Comparison of ENCODE assay signal across 9 cellular contexts in genomic region chr9:95515272-95516113, GRCh38. TPM values are rescaled to one million over a fixed set of nuclear protein-coding genes. Genes with fewer than 3 reads are reported as not detected.
DNase-seq lines count a peak whose midpoint lies in the region; ATAC-seq and TF ChIP-seq lines count a peak whose summit lies in the region.
"Had no signal": no experiment of that assay in that cellular context is flagged by ENCODE, and none has a peak within 500 bp of the region (broad histone marks: within the 10 kb centered on the region; RNA-seq: fewer than 3 reads in every experiment).

No MANE protein-coding gene starts in this region.

- H3K4me1 ChIP-seq in SJCRH30 (peaks cover 5% of the 10 kb centered on the region), mucosa of descending colon (ENCODE audit: low read depth) (peaks cover 8% of the 10 kb centered on the region), uterus (peaks cover 0 to 7% of the 10 kb centered on the region in 2 donors)

- H3K27ac ChIP-seq in SJCRH30 (peak overlapping the region; percentile 14; the same call in 1 of the 2 replicates), uterus (peak overlapping the region in 1 of 2 donors; percentile 65)

- H3K4me3 ChIP-seq in SJCRH30 (peak overlapping the region; percentile 66), mucosa of descending colon (peak overlapping the region; percentile 24), uterus (peak overlapping the region; percentile 20 to 44)

- H3K9me3 Mint-ChIP-seq in chondrocyte (ENCODE audit: low read depth), result peaks cover 4% of the 10 kb centered on the region

- DNase-seq in NCI-H510A treated with DMSO at 0.1 percent for 48 hours (lab: John Stamatoyannopoulos, UW) (peak; percentile 24), NCI-H510A (lab: John Stamatoyannopoulos, UW) (no peak), SJCRH30 (peak; percentile 47 to 57), chondrocyte (ENCODE audit: low spot score) (no peak), mucosa of descending colon (peak in 1 of 3 donors; percentile 62), uterus (no peak)
- DNase-seq: stimulated activated naive B cell treated with anti-CD40 and anti-IgM and Interleukin-4, amounts not matched to agents 10 μg/mL and 1 μg/mL and 100 μg/mL, for 72 hours had no signal

- no peak for ATAC-seq in mucosa of descending colon
- ATAC-seq in HG03457 (IDR thresholded peaks at IDR 0.05; ENCODE audit: unreplicated experiment), result no peak
- no peak for ATAC-seq in HG02763 (IDR thresholded peaks at IDR 0.05; ENCODE audit: unreplicated experiment)

- H3K36me3 Mint-ChIP-seq in chondrocyte (ENCODE audit: low read depth), result no peaks in the 10 kb centered on the region

- no peak for TF ChIP-seq CTCF in chondrocyte (IDR thresholded peaks at IDR 0.05)
- no peak for TF ChIP-seq CTCF in mucosa of descending colon (IDR thresholded peaks at IDR 0.05)
- TF ChIP-seq CTCF in uterus (IDR thresholded peaks at IDR 0.05), result no peak

- peak overlapping the region; percentile 56 for H3K4me3 Mint-ChIP-seq in chondrocyte (ENCODE audit: unreplicated experiment)

- no peak overlapping the region for H3K27ac Mint-ChIP-seq in chondrocyte (ENCODE audit: unreplicated experiment)

- intact Hi-C loops in mucosa of descending colon (cut with DNase I, micrococcal nuclease), result no loop called here
- intact Hi-C loops in uterus (cut with DNase I; ENCODE audit: low total_unique reads), result no loop called here

- no peaks in the 10 kb centered on the region for H3K36me3 ChIP-seq in SJCRH30
- H3K36me3 ChIP-seq in mucosa of descending colon (ENCODE audit: low read depth), result no peaks in the 10 kb centered on the region
- no peaks in the 10 kb centered on the region for H3K36me3 ChIP-seq in uterus

- no peaks in the 10 kb centered on the region for H3K9me3 ChIP-seq in SJCRH30 (replicated peaks)
- H3K9me3 ChIP-seq in mucosa of descending colon, result no peaks in the 10 kb centered on the region
- H3K9me3 ChIP-seq in uterus, result no peaks in the 10 kb centered on the region

- no peaks in the 10 kb centered on the region for H3K27me3 Mint-ChIP-seq in chondrocyte (ENCODE audit: low read depth)

- no peaks in the 10 kb centered on the region for H3K27me3 ChIP-seq in SJCRH30
- no peaks in the 10 kb centered on the region for H3K27me3 ChIP-seq in uterus

- TF ChIP-seq POLR2A in uterus (IDR thresholded peaks at IDR 0.05), result no peak

- peaks cover 28% of the 10 kb centered on the region for H3K4me1 Mint-ChIP-seq in chondrocyte (ENCODE audit: low read depth)

RNA-seq across cellular contexts. Expression of gene PTCH1, which starts 1.3 kb away (rescaled TPM):
- 35.2 and 39.2 TPM in 2 replicates for total RNA-seq in SJCRH30 (2014; rRNA removed; shearing (Covaris generic))
- 5.7 to 10.4 TPM (median 6.4 TPM) in 3 replicates for total RNA-seq in chondrocyte
- 10 to 100 TPM; 11.9 to 38.1 (median 32.1) TPM for total RNA-seq in mucosa of descending colon
- 10 to 100 TPM in 2 of 4 donors, 1 to 10 TPM in 2; 7.4 to 24.6 (median 10.8) TPM for total RNA-seq in uterus

Comparison
In these comparisons a context has a peak if more than half of its experiments do, and no peak if none do; other contexts are left out.
1. DNase-seq: peak in NCI-H510A treated with DMSO at 0.1 percent for 48 hours (single experiment) and SJCRH30 (2 of 2); none in NCI-H510A (single experiment), chondrocyte (single experiment) and uterus (0 of 2).
2. Peak in every context shown above with its lines, with median percentiles within 50 percentile points of each other: H3K4me3 ChIP-seq.